ENCODE assay signal across 8 cellular contexts in the genomic region with DNA sequence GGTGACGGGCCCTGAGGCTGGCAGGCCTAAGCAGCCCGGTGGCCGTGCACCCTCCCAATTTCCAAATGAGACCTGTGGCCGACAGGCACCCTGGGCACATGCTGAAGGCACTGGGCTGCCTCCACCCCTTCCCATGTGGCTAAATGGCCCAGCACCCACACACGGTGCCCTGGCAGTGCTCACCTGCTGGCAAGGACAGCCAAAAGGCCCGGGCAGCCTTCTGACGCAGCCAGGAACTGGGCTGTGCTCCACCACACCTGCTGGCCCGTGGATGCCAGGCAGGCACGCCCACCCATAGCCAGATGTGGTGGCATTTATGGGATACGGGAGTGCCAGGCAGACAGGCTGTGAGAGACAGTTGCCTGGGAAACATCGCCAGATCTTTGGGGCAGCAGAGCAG. TPM values are rescaled to one million over a fixed set of nuclear protein-coding genes. Genes with fewer than 3 reads are reported as not detected.
A peak's percentile ranks its signal among the peaks of the same experiment; 100 is the strongest.
DNase-seq lines count a peak whose midpoint lies in the region; ATAC-seq and TF ChIP-seq lines count a peak whose summit lies in the region.

No MANE protein-coding gene starts in this region.

- H3K27me3 Mint-ChIP-seq in central memory CD8-positive, alpha-beta T cell: no peaks in the 10 kb centered on the region

- peak overlapping the region; percentile 90 for H3K27ac Mint-ChIP-seq in central memory CD8-positive, alpha-beta T cell (ENCODE audit: low read depth)

- 78 to 82% methylated on average over 11 of the region's 11 CpGs for WGBS in heart right ventricle, 2 donors
- 71% methylated on average over 11 of the region's 11 CpGs for WGBS in urinary bladder

- H3K4me3 ChIP-seq in heart right ventricle: peak overlapping the region in 6 of 10 donors; percentile 52 to 64 (median 60)
- H3K4me3 ChIP-seq in muscle layer of duodenum (ENCODE audit: low read depth in 1 of 2, low read length in 2 of 2): peak overlapping the region in 1 of 2 donors; percentile 6
- H3K4me3 ChIP-seq in urinary bladder (ENCODE audit: low read depth, low read length): no peak overlapping the region

- TF ChIP-seq CTCF in heart right ventricle (IDR thresholded peaks at IDR 0.05): no peak

- peaks cover 22 to 54% (median 43%) of the 10 kb centered on the region in 9 donors for H3K4me1 ChIP-seq in heart right ventricle
- peaks cover 3 to 41% of the 10 kb centered on the region in 2 donors for H3K4me1 ChIP-seq in muscle layer of duodenum (ENCODE audit: control insufficient read depth in 1 of 2, insufficient read depth in 2 of 2, low read length in 2 of 2)
- H3K4me1 ChIP-seq in urinary bladder (ENCODE audit: insufficient read depth): peaks cover 2% of the 10 kb centered on the region

- peak overlapping the region; percentile 70 to 90 (median 84) for H3K27ac ChIP-seq in heart right ventricle
- H3K27ac ChIP-seq in muscle layer of duodenum (ENCODE audit: low read length): peak overlapping the region; percentile 67
- peak overlapping the region; percentile 70 for H3K27ac ChIP-seq in urinary bladder (ENCODE audit: low read depth)

- H3K4me1 Mint-ChIP-seq in central memory CD8-positive, alpha-beta T cell: peaks cover 17% of the 10 kb centered on the region

- H3K4me3 Mint-ChIP-seq in central memory CD8-positive, alpha-beta T cell: peak overlapping the region; percentile 78

- ATAC-seq in heart right ventricle (no peak), GM21786 (IDR thresholded peaks at IDR 0.05; ENCODE audit: unreplicated experiment) (no peak), GM18511 (IDR thresholded peaks at IDR 0.05; ENCODE audit: unreplicated experiment) (no peak)
- ATAC-seq in central memory CD8-positive, alpha-beta T cell (replicated peaks; ENCODE audit: extremely low read depth, poor library complexity, severe bottlenecking): no peak

- H3K36me3 ChIP-seq in heart right ventricle: no peaks in the 10 kb centered on the region
- H3K36me3 ChIP-seq in muscle layer of duodenum (ENCODE audit: control insufficient read depth in 1 of 2, insufficient read depth in 2 of 2, low read length in 2 of 2): no peaks in the 10 kb centered on the region
- no peaks in the 10 kb centered on the region for H3K36me3 ChIP-seq in urinary bladder (ENCODE audit: insufficient read depth)

- DNase-seq in heart right ventricle: peak in 1 of 2 donors; percentile 31
- no peak for DNase-seq in cardiac septum (ENCODE audit: low spot score)
- DNase-seq in central memory CD8-positive, alpha-beta T cell (ENCODE audit: low spot score in 2 of 2): no peak
- DNase-seq in D341Med (ENCODE audit: low spot score): no peak

- no peaks in the 10 kb centered on the region for H3K27me3 ChIP-seq in heart right ventricle
- no peaks in the 10 kb centered on the region for H3K27me3 ChIP-seq in muscle layer of duodenum (ENCODE audit: low read depth, low read length)

- H3K9me3 ChIP-seq in heart right ventricle (no peaks in the 10 kb centered on the region), muscle layer of duodenum (ENCODE audit: control insufficient read depth in 1 of 2, low read length in 2 of 2) (no peaks in the 10 kb centered on the region)

- H3K9me3 Mint-ChIP-seq in central memory CD8-positive, alpha-beta T cell: no peaks in the 10 kb centered on the region

- intact Hi-C loops in heart right ventricle (cut with DNase I) (loop anchor here (1.0 to 10.0 kb wide), 9 partner anchors 34 to 446 kb away; a partner anchor contains a TSS), cardiac septum (cut with DNase I) (loop anchor here (5.0 kb wide), 2 partner anchors 349 to 444 kb away; no protein-coding TSS in a partner anchor)

- peaks cover 9% of the 10 kb centered on the region for H3K36me3 Mint-ChIP-seq in central memory CD8-positive, alpha-beta T cell (ENCODE audit: insufficient read depth)

RNA-seq across cellular contexts. Expression of a gene that starts 4.0 kb away (rescaled TPM):
- total RNA-seq in heart right ventricle (10 to 100 TPM; 30.9 to 47.6 (median 38.3) TPM), cardiac septum (40.5 TPM), urinary bladder (14.6 TPM)
- polyA plus RNA-seq in heart right ventricle (10 to 100 TPM; 83.0 to 83.6 TPM), urinary bladder (96.4 TPM)

RNA-seq across cellular contexts. Expression of a gene that starts 29.5 kb away (rescaled TPM):
- 10 to 100 TPM; 29.4 to 50.9 (median 38.3) TPM for total RNA-seq in heart right ventricle
- 10 to 100 TPM; 13.8 to 16.6 TPM for polyA plus RNA-seq in heart right ventricle
- 39.9 TPM for total RNA-seq in cardiac septum
- total RNA-seq in urinary bladder: 27.8 TPM
- 60.5 TPM for polyA plus RNA-seq in urinary bladder
